In genomic region chr12:15563683-15564082, GRCh38 we compare ENCODE assay signal across 8 cellular contexts.
A peak's percentile ranks its signal among the peaks of the same experiment; 100 is the strongest.
DNase-seq lines count a peak whose midpoint lies in the region; ATAC-seq and TF ChIP-seq lines count a peak whose summit lies in the region.

No MANE protein-coding gene starts in this region.

- H3K9me3 ChIP-seq in neuronal stem cell (replicated peaks in 1 of 2; ENCODE audit: control insufficient read depth in 2 of 2, insufficient read depth in 1 of 2, low read depth in 1 of 2, low read length in 2 of 2) (no peaks in the 10 kb centered on the region), endodermal cell (ENCODE audit: control insufficient read depth, low read length) (no peaks in the 10 kb centered on the region)

- no peak overlapping the region for H3K18ac ChIP-seq in neuronal stem cell (ENCODE audit: low read length)

- no peaks in the 10 kb centered on the region for H3K9me3 Mint-ChIP-seq in central memory CD8-positive, alpha-beta T cell
- no peaks in the 10 kb centered on the region for H3K9me3 Mint-ChIP-seq in endodermal cell

- no peak overlapping the region for H3K23ac ChIP-seq in neuronal stem cell (ENCODE audit: low read depth, low read length, poor library complexity)

- H4K8ac ChIP-seq in neuronal stem cell (ENCODE audit: low read depth, low read length) = no peak overlapping the region

- no peak overlapping the region for H2AK5ac ChIP-seq in neuronal stem cell (ENCODE audit: low read depth, low read length)

- H3K9ac ChIP-seq in neuronal stem cell (ENCODE audit: low read depth, low read length, poor library complexity) (no peak overlapping the region), endodermal cell (ENCODE audit: extremely low read depth, low read length, poor library complexity, severe bottlenecking) (no peak overlapping the region)

- peaks cover 25% of the 10 kb centered on the region for H3K27me3 Mint-ChIP-seq in central memory CD8-positive, alpha-beta T cell
- no peaks in the 10 kb centered on the region for H3K27me3 Mint-ChIP-seq in endodermal cell (ENCODE audit: insufficient read depth)

- no peak overlapping the region for H2BK5ac ChIP-seq in neuronal stem cell (ENCODE audit: low read length)

- no peak overlapping the region for H3K4me3 ChIP-seq in neuronal stem cell (ENCODE audit: low read length in 2 of 2)
- H3K4me3 ChIP-seq in endodermal cell (ENCODE audit: low read length) = no peak overlapping the region

- H3K4me3 Mint-ChIP-seq in central memory CD8-positive, alpha-beta T cell = peak overlapping the region; percentile 40
- H3K4me3 Mint-ChIP-seq in endodermal cell = no peak overlapping the region

- TF ChIP-seq CTCF in endodermal cell (conservative IDR thresholded peaks at IDR 0.05) = no peak

- no peak overlapping the region for H3K27ac Mint-ChIP-seq in central memory CD8-positive, alpha-beta T cell (ENCODE audit: low read depth)
- H3K27ac Mint-ChIP-seq in endodermal cell = no peak overlapping the region

- H3K4me1 ChIP-seq in neuronal stem cell (ENCODE audit: control insufficient read depth in 2 of 2, insufficient read depth in 1 of 2, low read depth in 1 of 2, low read length in 2 of 2) (no peaks in the 10 kb centered on the region), endodermal cell (ENCODE audit: control insufficient read depth, insufficient read depth, low read length) (peaks cover 13% of the 10 kb centered on the region)

- H2BK12ac ChIP-seq in neuronal stem cell (ENCODE audit: low read length) = no peak overlapping the region

- H3K36me3 Mint-ChIP-seq in central memory CD8-positive, alpha-beta T cell (ENCODE audit: insufficient read depth) = peaks cover 4% of the 10 kb centered on the region
- no peaks in the 10 kb centered on the region for H3K36me3 Mint-ChIP-seq in endodermal cell (ENCODE audit: low read depth)

- H3K27ac ChIP-seq in neuronal stem cell (replicated peaks; ENCODE audit: low read length) = no peak overlapping the region
- H3K27ac ChIP-seq in endodermal cell (ENCODE audit: low read depth, low read length) = no peak overlapping the region

- no peak overlapping the region for H4K91ac ChIP-seq in neuronal stem cell (ENCODE audit: low read depth, low read length, poor library complexity)

- H2BK15ac ChIP-seq in neuronal stem cell (ENCODE audit: low read length) = no peak overlapping the region

- DNase-seq in central memory CD8-positive, alpha-beta T cell (ENCODE audit: low spot score in 2 of 2) = no peak
- DNase-seq in neuronal stem cell (ENCODE audit: low spot score) = no peak
- DNase-seq in RPMI8226 = no peak
- DNase-seq in endodermal cell = no peak

- ATAC-seq in GM18909 (IDR thresholded peaks at IDR 0.05; ENCODE audit: poor library complexity, unreplicated experiment) (peak; percentile 64), HG03378 (IDR thresholded peaks at IDR 0.05; ENCODE audit: unreplicated experiment) (peak; percentile 55), HG03025 (IDR thresholded peaks at IDR 0.05; ENCODE audit: low FRiP score, unreplicated experiment) (no peak), GM19023 (IDR thresholded peaks at IDR 0.05; ENCODE audit: unreplicated experiment) (no peak)
- no peak for ATAC-seq in central memory CD8-positive, alpha-beta T cell (replicated peaks; ENCODE audit: extremely low read depth, poor library complexity, severe bottlenecking)

- H3K4me1 Mint-ChIP-seq in central memory CD8-positive, alpha-beta T cell = peaks cover 15% of the 10 kb centered on the region
- H3K4me1 Mint-ChIP-seq in endodermal cell = peaks cover 34% of the 10 kb centered on the region

- peak overlapping the region; percentile 59 for H2AFZ ChIP-seq in neuronal stem cell (ENCODE audit: low read length)

- no peak overlapping the region for H3K14ac ChIP-seq in neuronal stem cell (ENCODE audit: low read length)

- no peaks in the 10 kb centered on the region for H3K79me1 ChIP-seq in neuronal stem cell (ENCODE audit: low read depth, low read length)

- H3K36me3 ChIP-seq in neuronal stem cell (replicated peaks in 1 of 2; ENCODE audit: control insufficient read depth in 2 of 2, insufficient read depth in 2 of 2, low read length in 2 of 2) (no peaks in the 10 kb centered on the region), endodermal cell (ENCODE audit: control insufficient read depth, insufficient read depth, low read length) (no peaks in the 10 kb centered on the region)

- H3K27me3 ChIP-seq in neuronal stem cell (ENCODE audit: control insufficient read depth in 3 of 3, insufficient read depth in 3 of 3, low read depth in 1 of 3, low read length in 3 of 3) = no peaks in the 10 kb centered on the region
- H3K27me3 ChIP-seq in endodermal cell (ENCODE audit: control insufficient read depth, insufficient read depth, low read length, poor library complexity, severe bottlenecking) = no peaks in the 10 kb centered on the region

- no peak overlapping the region for H3K4ac ChIP-seq in neuronal stem cell (ENCODE audit: low read length)

- H2BK120ac ChIP-seq in neuronal stem cell (ENCODE audit: low read depth, low read length) = no peak overlapping the region

- WGBS in neuronal stem cell (ENCODE audit: extremely low coverage in 2 of 2, insufficient read length in 2 of 2, insufficient replicate concordance in 1 of 2), 2 donors = no CpG with 5 or more reads among the region's 5 CpGs
- WGBS in endodermal cell (ENCODE audit: insufficient coverage in 1 of 2, insufficient read length in 1 of 2), 2 experiments = 91% methylated on average over 5 of the region's 5 CpGs; no CpG with 5 or more reads in 1 of the 2 experiments

- H3K4me2 ChIP-seq in neuronal stem cell (ENCODE audit: insufficient read depth, low read length, poor library complexity, severe bottlenecking) = no peak overlapping the region

Comparison
In these comparisons a context has a peak if more than half of its experiments do, and no peak if none do; other contexts are left out.
1. ATAC-seq: peak in GM18909 (single experiment) and HG03378 (single experiment); none in central memory CD8-positive, alpha-beta T cell (single experiment), HG03025 (single experiment) and GM19023 (single experiment).